Comparison of ENCODE assay signal across 2 cellular contexts in the genomic region with DNA sequence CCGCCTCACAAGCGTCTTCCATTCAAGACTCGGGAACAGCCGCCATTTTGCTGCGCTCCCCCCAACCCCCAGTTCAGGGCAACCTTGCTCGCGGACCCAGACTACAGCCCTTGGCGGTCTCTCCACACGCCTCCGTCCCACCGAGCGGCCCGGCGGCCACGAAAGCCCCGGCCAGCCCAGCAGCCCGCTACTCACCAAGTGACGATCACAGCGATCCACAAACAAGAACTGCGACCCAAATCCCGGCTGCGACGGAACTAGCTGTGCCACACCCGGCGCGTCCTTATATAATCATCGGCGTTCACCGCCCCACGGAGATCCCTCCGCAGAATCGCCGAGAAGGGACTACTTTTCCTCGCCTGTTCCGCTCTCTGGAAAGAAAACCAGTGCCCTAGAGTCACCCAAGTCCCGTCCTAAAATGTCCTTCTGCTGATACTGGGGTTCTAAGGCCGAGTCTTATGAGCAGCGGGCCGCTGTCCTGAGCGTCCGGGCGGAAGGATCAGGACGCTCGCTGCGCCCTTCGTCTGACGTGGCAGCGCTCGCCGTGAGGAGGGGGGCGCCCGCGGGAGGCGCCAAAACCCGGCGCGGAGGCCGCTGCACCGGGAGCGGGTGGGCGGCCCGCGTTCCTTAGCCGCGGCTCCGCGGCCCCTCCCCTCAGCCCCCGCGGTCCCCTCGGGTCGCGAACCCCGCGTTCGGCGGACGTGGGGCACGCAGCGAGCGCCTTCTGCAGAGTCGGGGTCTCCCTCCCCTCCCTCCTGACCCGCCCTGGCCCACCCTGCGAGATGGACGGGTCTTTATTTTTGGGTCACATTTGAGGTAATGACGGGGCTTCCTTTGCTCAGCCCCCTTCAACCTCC.
TF ChIP-seq lines count a peak whose summit lies in the region.

Gene UBC (minus strand): TSS at position 259 of the 857 bp plus-strand sequence. CDS start 879 bp downstream, outside the sequence.

TF ChIP-seq in WTC11, 78 proteins besides CTCF, POLR2A, EP300 and RAD21 (continued from another document and continues in another):
- peak; percentile 42 for TF ChIP-seq AFF4 (CRISPR knock-in tag; IDR thresholded peaks at IDR 0.05; ENCODE audit: borderline replicate concordance)
- TF ChIP-seq CBFB (CRISPR knock-in tag; IDR thresholded peaks at IDR 0.05; ENCODE audit: low read depth), result peak; percentile 91; the same call in 1 of the 2 replicates
- TF ChIP-seq, protein P1, sequence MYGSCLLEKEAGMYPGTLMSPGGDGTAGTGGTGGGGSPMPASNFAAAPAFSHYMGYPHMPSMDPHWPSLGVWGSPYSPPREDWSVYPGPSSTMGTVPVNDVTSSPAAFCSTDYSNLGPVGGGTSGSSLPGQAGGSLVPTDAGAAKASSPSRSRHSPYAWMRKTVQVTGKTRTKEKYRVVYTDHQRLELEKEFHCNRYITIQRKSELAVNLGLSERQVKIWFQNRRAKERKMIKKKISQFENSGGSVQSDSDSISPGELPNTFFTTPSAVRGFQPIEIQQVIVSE (CRISPR knock-in tag; IDR thresholded peaks at IDR 0.05; ENCODE audit: borderline replicate concordance), result peak; percentile 77; the same call in 1 of the 2 replicates
- TF ChIP-seq NR3C1 (CRISPR knock-in tag; conservative IDR thresholded peaks at IDR 0.05; ENCODE audit: low read depth), result no peak; the same call in 1 of the 2 replicates
- no peak for TF ChIP-seq JAZF1 (CRISPR knock-in tag; IDR thresholded peaks at IDR 0.05)
- TF ChIP-seq NR2C2 (CRISPR knock-in tag; IDR thresholded peaks at IDR 0.05), result no peak
- peak; percentile 75; the same call in 1 of the 2 replicates for TF ChIP-seq FOXP1 (CRISPR knock-in tag; IDR thresholded peaks at IDR 0.05; ENCODE audit: borderline replicate concordance)
- TF ChIP-seq NFATC4 (CRISPR knock-in tag; IDR thresholded peaks at IDR 0.05), result peak; percentile 68
- TF ChIP-seq, protein P2, sequence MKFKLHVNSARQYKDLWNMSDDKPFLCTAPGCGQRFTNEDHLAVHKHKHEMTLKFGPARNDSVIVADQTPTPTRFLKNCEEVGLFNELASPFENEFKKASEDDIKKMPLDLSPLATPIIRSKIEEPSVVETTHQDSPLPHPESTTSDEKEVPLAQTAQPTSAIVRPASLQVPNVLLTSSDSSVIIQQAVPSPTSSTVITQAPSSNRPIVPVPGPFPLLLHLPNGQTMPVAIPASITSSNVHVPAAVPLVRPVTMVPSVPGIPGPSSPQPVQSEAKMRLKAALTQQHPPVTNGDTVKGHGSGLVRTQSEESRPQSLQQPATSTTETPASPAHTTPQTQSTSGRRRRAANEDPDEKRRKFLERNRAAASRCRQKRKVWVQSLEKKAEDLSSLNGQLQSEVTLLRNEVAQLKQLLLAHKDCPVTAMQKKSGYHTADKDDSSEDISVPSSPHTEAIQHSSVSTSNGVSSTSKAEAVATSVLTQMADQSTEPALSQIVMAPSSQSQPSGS (CRISPR knock-in tag; IDR thresholded peaks at IDR 0.05; ENCODE audit: borderline replicate concordance, low read depth), result no peak
- TF ChIP-seq ESRRA (CRISPR knock-in tag; IDR thresholded peaks at IDR 0.05; ENCODE audit: borderline replicate concordance), result no peak
- peak; percentile 66; the same call in 1 of the 2 replicates for TF ChIP-seq ZNF671 (CRISPR knock-in tag; IDR thresholded peaks at IDR 0.05)
- peak; percentile 90 for TF ChIP-seq HMGXB4 (CRISPR knock-in tag; IDR thresholded peaks at IDR 0.05)
- no peak for TF ChIP-seq SMAD4 (CRISPR knock-in tag; IDR thresholded peaks at IDR 0.05)
- TF ChIP-seq TEAD4 (CRISPR knock-in tag; IDR thresholded peaks at IDR 0.05), result no peak
- TF ChIP-seq MYBL2 (CRISPR knock-in tag; IDR thresholded peaks at IDR 0.05), result peak; percentile 87

TF ChIP-seq in HepG2, 621 proteins besides CTCF, POLR2A, EP300 and RAD21 (continued from another document and continues in another):
- TF ChIP-seq, protein P3, sequence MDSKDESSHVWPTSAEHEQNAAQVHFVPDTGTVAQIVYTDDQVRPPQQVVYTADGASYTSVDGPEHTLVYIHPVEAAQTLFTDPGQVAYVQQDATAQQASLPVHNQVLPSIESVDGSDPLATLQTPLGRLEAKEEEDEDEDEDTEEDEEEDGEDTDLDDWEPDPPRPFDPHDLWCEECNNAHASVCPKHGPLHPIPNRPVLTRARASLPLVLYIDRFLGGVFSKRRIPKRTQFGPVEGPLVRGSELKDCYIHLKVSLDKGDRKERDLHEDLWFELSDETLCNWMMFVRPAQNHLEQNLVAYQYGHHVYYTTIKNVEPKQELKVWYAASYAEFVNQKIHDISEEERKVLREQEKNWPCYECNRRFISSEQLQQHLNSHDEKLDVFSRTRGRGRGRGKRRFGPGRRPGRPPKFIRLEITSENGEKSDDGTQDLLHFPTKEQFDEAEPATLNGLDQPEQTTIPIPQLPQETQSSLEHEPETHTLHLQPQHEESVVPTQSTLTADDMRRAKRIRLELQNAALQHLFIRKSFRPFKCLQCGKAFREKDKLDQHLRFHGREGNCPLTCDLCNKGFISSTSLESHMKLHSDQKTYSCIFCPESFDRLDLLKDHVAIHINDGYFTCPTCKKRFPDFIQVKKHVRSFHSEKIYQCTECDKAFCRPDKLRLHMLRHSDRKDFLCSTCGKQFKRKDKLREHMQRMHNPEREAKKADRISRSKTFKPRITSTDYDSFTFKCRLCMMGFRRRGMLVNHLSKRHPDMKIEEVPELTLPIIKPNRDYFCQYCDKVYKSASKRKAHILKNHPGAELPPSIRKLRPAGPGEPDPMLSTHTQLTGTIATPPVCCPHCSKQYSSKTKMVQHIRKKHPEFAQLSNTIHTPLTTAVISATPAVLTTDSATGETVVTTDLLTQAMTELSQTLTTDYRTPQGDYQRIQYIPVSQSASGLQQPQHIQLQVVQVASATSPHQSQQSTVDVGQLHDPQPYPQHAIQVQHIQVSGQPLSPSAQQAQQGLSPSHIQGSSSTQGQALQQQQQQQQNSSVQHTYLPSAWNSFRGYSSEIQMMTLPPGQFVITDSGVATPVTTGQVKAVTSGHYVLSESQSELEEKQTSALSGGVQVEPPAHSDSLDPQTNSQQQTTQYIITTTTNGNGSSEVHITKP (CRISPR knock-in tag; IDR thresholded peaks at IDR 0.05; ENCODE audit: low read depth), result peak; percentile 41; the same call in 1 of the 2 replicates
- peak; percentile 55; the same call in 1 of the 2 replicates for TF ChIP-seq ZMYM3 (CRISPR knock-in tag; IDR thresholded peaks at IDR 0.05)
- TF ChIP-seq ZNF629 (CRISPR knock-in tag; conservative IDR thresholded peaks at IDR 0.05), result no peak
- peak; percentile 94; the same call in 1 of the 2 replicates for TF ChIP-seq ZNF75D (CRISPR knock-in tag; IDR thresholded peaks at IDR 0.05; ENCODE audit: borderline replicate concordance)
- TF ChIP-seq ELF4 (CRISPR knock-in tag; IDR thresholded peaks at IDR 0.05; ENCODE audit: borderline replicate concordance), result no peak
- TF ChIP-seq NR2C2 (CRISPR knock-in tag; IDR thresholded peaks at IDR 0.05; ENCODE audit: borderline replicate concordance), result peak; percentile 73; the same call in 1 of the 2 replicates
- TF ChIP-seq TEAD3 (CRISPR knock-in tag; optimal IDR thresholded peaks at IDR 0.05; ENCODE audit: borderline replicate concordance), result peak; percentile 78
- TF ChIP-seq ZBTB4 (CRISPR knock-in tag; IDR thresholded peaks at IDR 0.05; ENCODE audit: borderline replicate concordance), result no peak; the same call in 1 of the 2 replicates
- TF ChIP-seq, protein P4, sequence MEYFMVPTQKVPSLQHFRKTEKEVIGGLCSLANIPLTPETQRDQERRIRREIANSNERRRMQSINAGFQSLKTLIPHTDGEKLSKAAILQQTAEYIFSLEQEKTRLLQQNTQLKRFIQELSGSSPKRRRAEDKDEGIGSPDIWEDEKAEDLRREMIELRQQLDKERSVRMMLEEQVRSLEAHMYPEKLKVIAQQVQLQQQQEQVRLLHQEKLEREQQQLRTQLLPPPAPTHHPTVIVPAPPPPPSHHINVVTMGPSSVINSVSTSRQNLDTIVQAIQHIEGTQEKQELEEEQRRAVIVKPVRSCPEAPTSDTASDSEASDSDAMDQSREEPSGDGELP (IDR thresholded peaks at IDR 0.05; ENCODE audit: borderline replicate concordance, low read depth), result no peak
- TF ChIP-seq CENPT (CRISPR knock-in tag; IDR thresholded peaks at IDR 0.05; ENCODE audit: low read depth), result no peak
- no peak for TF ChIP-seq PTBP1 (IDR thresholded peaks at IDR 0.05; ENCODE audit: low read depth, low read length, poor library complexity, severe bottlenecking)
- TF ChIP-seq ZEB1 (IDR thresholded peaks at IDR 0.05; ENCODE audit: insufficient replicate concordance, low read depth), result no peak
- TF ChIP-seq ZNF772 (CRISPR knock-in tag; IDR thresholded peaks at IDR 0.05), result peak; percentile 95
- TF ChIP-seq, protein P5, sequence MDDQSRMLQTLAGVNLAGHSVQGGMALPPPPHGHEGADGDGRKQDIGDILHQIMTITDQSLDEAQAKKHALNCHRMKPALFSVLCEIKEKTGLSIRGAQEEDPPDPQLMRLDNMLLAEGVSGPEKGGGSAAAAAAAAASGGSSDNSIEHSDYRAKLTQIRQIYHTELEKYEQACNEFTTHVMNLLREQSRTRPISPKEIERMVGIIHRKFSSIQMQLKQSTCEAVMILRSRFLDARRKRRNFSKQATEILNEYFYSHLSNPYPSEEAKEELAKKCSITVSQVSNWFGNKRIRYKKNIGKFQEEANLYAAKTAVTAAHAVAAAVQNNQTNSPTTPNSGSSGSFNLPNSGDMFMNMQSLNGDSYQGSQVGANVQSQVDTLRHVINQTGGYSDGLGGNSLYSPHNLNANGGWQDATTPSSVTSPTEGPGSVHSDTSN (CRISPR knock-in tag; IDR thresholded peaks at IDR 0.05; ENCODE audit: borderline replicate concordance), result no peak; the same call in 1 of the 2 replicates
- TF ChIP-seq ZZZ3 (CRISPR knock-in tag; IDR thresholded peaks at IDR 0.05; ENCODE audit: borderline replicate concordance), result peak; percentile 35; the same call in 1 of the 2 replicates
- peak; percentile 71 for TF ChIP-seq TBL1XR1 (IDR thresholded peaks at IDR 0.05; ENCODE audit: borderline replicate concordance, low read length, partially characterized antibody)
- peak; percentile 75; the same call in 1 of the 2 replicates for TF ChIP-seq HBP1 (CRISPR knock-in tag; IDR thresholded peaks at IDR 0.05; ENCODE audit: low read depth)
- TF ChIP-seq PLRG1 (conservative IDR thresholded peaks at IDR 0.05), result no peak
- peak; percentile 64; the same call in 1 of the 2 replicates for TF ChIP-seq TOPORS (CRISPR knock-in tag; IDR thresholded peaks at IDR 0.05)
- TF ChIP-seq MXI1 (IDR thresholded peaks at IDR 0.05; ENCODE audit: borderline replicate concordance, low read depth, low read length), result no peak; the same call in 2 of the 3 replicates
- no peak for TF ChIP-seq ZFYVE20 (CRISPR knock-in tag; IDR thresholded peaks at IDR 0.05; ENCODE audit: borderline replicate concordance, low read depth)
- TF ChIP-seq SMAD1 (CRISPR knock-in tag; IDR thresholded peaks at IDR 0.05; ENCODE audit: borderline replicate concordance, low read depth), result no peak; the same call in 1 of the 2 replicates
- TF ChIP-seq ZNF713 (CRISPR knock-in tag; IDR thresholded peaks at IDR 0.05), result no peak
- TF ChIP-seq THYN1 (CRISPR knock-in tag; IDR thresholded peaks at IDR 0.05; ENCODE audit: borderline replicate concordance, low read depth), result no peak
- no peak for TF ChIP-seq ATRX (CRISPR knock-in tag; IDR thresholded peaks at IDR 0.05; ENCODE audit: borderline replicate concordance)
- TF ChIP-seq MAFG (CRISPR knock-in tag; IDR thresholded peaks at IDR 0.05), result peak; percentile 77
- TF ChIP-seq, protein P6, sequence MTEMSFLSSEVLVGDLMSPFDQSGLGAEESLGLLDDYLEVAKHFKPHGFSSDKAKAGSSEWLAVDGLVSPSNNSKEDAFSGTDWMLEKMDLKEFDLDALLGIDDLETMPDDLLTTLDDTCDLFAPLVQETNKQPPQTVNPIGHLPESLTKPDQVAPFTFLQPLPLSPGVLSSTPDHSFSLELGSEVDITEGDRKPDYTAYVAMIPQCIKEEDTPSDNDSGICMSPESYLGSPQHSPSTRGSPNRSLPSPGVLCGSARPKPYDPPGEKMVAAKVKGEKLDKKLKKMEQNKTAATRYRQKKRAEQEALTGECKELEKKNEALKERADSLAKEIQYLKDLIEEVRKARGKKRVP (CRISPR knock-in tag; IDR thresholded peaks at IDR 0.05), result peak in 1 of 2 experiments; percentile 80; a peak in 2 of 4 replicates
